ENCODE assay signal across 19 cellular contexts in genomic region chr6:139744891-139745290, GRCh38.
"Had no signal": no experiment of that assay in that cellular context is flagged by ENCODE, and none has a peak within 500 bp of the region (broad histone marks: within the 10 kb centered on the region; RNA-seq: fewer than 3 reads in every experiment).

No MANE protein-coding gene starts in this region.

- H3K4me1 Mint-ChIP-seq: activated naive CD8-positive, alpha-beta T cell treated with anti-CD3 and anti-CD28 coated beads, Interleukin-2, amount 50 U/mL, for 24 hours; activated T-helper 17 cell treated with anti-CD3 and anti-CD28 coated beads, Interleukin-2, amount 50 U/mL, for 72 hours; naive thymus-derived CD8-positive, alpha-beta T cell; T-cell had no signal

- H3K27me3 ChIP-seq: ascending aorta, cardiac muscle cell, testis had no signal

- FAIRE-seq: keratinocyte had no signal

- ATAC-seq: activated CD4-positive, CD25-positive, alpha-beta regulatory T cell treated with anti-CD3 and anti-CD28 coated beads, Interleukin-2, amount 50 U/mL, for 24 hours; activated naive CD8-positive, alpha-beta T cell treated with anti-CD3 and anti-CD28 coated beads, Interleukin-2, amount 50 U/mL, for 24 hours; activated T-helper 17 cell treated with anti-CD3 and anti-CD28 coated beads, Interleukin-2, amount 50 U/mL, for 72 hours; left lobe of liver; naive thymus-derived CD8-positive, alpha-beta T cell; right cardiac atrium; T-cell had no signal

- H3K27me3 Mint-ChIP-seq: activated T-helper 17 cell treated with anti-CD3 and anti-CD28 coated beads, Interleukin-2, amount 50 U/mL, for 72 hours had no signal

- H3K4me3 ChIP-seq: ascending aorta, cardiac muscle cell, prostate gland, testis had no signal

- H3K4me3 Mint-ChIP-seq: activated naive CD4-positive, alpha-beta T cell treated with anti-CD3 and anti-CD28 coated beads for 36 hours; activated naive CD8-positive, alpha-beta T cell treated with anti-CD3 and anti-CD28 coated beads, Interleukin-2, amount 50 U/mL, for 24 hours; activated T-helper 17 cell treated with anti-CD3 and anti-CD28 coated beads, Interleukin-2, amount 50 U/mL, for 72 hours; naive thymus-derived CD8-positive, alpha-beta T cell; stimulated activated naive CD8-positive, alpha-beta T cell treated with anti-CD3 and anti-CD28 coated beads, Interleukin-15, Interleukin-2, amounts not matched to agents 100 ng/mL and 50 ng/mL, for 24 hours; T-cell had no signal

- DNase-seq: activated naive CD4-positive, alpha-beta T cell treated with anti-CD3 and anti-CD28 coated beads for 36 hours; activated naive CD8-positive, alpha-beta T cell treated with anti-CD3 and anti-CD28 coated beads, Interleukin-2, amount 50 U/mL, for 24 hours; activated T-cell treated with anti-CD3 and anti-CD28 coated beads for 4 hours; erythroblast; mammary epithelial cell; naive thymus-derived CD8-positive, alpha-beta T cell; nucleus accumbens; right cardiac atrium; T-cell; T-helper 9 cell; testis had no signal

- H3K36me3 Mint-ChIP-seq: naive thymus-derived CD8-positive, alpha-beta T cell; T-cell had no signal

- H3K36me3 ChIP-seq: ascending aorta, cardiac muscle cell, prostate gland had no signal

- H3K4me1 ChIP-seq: prostate gland had no signal

- H3K9me3 Mint-ChIP-seq: activated naive CD4-positive, alpha-beta T cell treated with anti-CD3 and anti-CD28 coated beads for 36 hours; activated naive CD8-positive, alpha-beta T cell treated with anti-CD3 and anti-CD28 coated beads, Interleukin-2, amount 50 U/mL, for 24 hours; naive thymus-derived CD8-positive, alpha-beta T cell; stimulated activated naive CD8-positive, alpha-beta T cell treated with anti-CD3 and anti-CD28 coated beads, Interleukin-15, Interleukin-2, amounts not matched to agents 100 ng/mL and 50 ng/mL, for 24 hours; T-cell had no signal

- H3K27ac ChIP-seq: ascending aorta, cardiac muscle cell, prostate gland, testis had no signal

- H3K27ac Mint-ChIP-seq: activated naive CD4-positive, alpha-beta T cell treated with anti-CD3 and anti-CD28 coated beads for 36 hours; activated naive CD8-positive, alpha-beta T cell treated with anti-CD3 and anti-CD28 coated beads, Interleukin-2, amount 50 U/mL, for 24 hours; activated T-helper 17 cell treated with anti-CD3 and anti-CD28 coated beads, Interleukin-2, amount 50 U/mL, for 72 hours; naive thymus-derived CD8-positive, alpha-beta T cell; stimulated activated naive CD8-positive, alpha-beta T cell treated with anti-CD3 and anti-CD28 coated beads, Interleukin-15, Interleukin-2, amounts not matched to agents 100 ng/mL and 50 ng/mL, for 24 hours; T-cell had no signal

- H3K9me3 ChIP-seq: ascending aorta, prostate gland, testis had no signal
